9 cellular contexts compared by ENCODE assay signal in genomic region chr2:207332473-207333212, GRCh38.
DNase-seq lines count a peak whose midpoint lies in the region; ATAC-seq and TF ChIP-seq lines count a peak whose summit lies in the region.
"Had no signal": no experiment of that assay in that cellular context is flagged by ENCODE, and none has a peak within 500 bp of the region (broad histone marks: within the 10 kb centered on the region; RNA-seq: fewer than 3 reads in every experiment).

No MANE protein-coding gene starts in this region.

- H3K27me3 ChIP-seq in A673 (replicated peaks; ENCODE audit: insufficient read depth, low read depth, low read length, poor library complexity) = no peaks in the 10 kb centered on the region

- no peak for TF ChIP-seq CTCF in fibroblast of pulmonary artery (IDR thresholded peaks at IDR 0.05; ENCODE audit: low read length, missing control alignments)
- no peak for TF ChIP-seq CTCF in A673 (conservative IDR thresholded peaks at IDR 0.05; ENCODE audit: low read depth, low read length)

- H3K27ac ChIP-seq in A673 (ENCODE audit: low read depth, low read length, poor library complexity, severe bottlenecking) = no peak overlapping the region

- in situ Hi-C loops in KBM-7 (cut with MboI; ENCODE audit: low pct_unique_long_range_greater_than_20kb, low sequenced_read_pairs) = no loop called here

- ATAC-seq in GM18519 (IDR thresholded peaks at IDR 0.05; ENCODE audit: low FRiP score, unreplicated experiment) = peak; percentile 26
- peak; percentile 28 for ATAC-seq in GM21576 (IDR thresholded peaks at IDR 0.05; ENCODE audit: unreplicated experiment)
- ATAC-seq in HG03520 (IDR thresholded peaks at IDR 0.05; ENCODE audit: unreplicated experiment) = no peak
- ATAC-seq: naive thymus-derived CD8-positive, alpha-beta T cell had no signal

- H3K4me3 ChIP-seq in fibroblast of pulmonary artery (replicated peaks; ENCODE audit: low read depth, low read length) (no peak overlapping the region), A673 (ENCODE audit: low read depth, low read length, poor library complexity, severe bottlenecking) (no peak overlapping the region)

- CTCF ChIA-PET in A673 (lab: Charles Lee) = no interaction called here

- intact Hi-C loops in A673 (cut with micrococcal nuclease; ENCODE audit: unreplicated experiment) = no loop called here

- peaks cover 12% of the 10 kb centered on the region for H3K4me1 ChIP-seq in A673 (ENCODE audit: insufficient read depth, low read length, poor library complexity, severe bottlenecking)

- peak; percentile 6 for DNase-seq in KBM-7
- DNase-seq in fibroblast of pulmonary artery (ENCODE audit: low read depth) = peak; percentile 59
- no peak for DNase-seq in NCI-H345 (lab: John Stamatoyannopoulos, UW)
- no peak for DNase-seq in NCI-H187 (lab: John Stamatoyannopoulos, UW)
- DNase-seq in A673 (ENCODE audit: low spot score) = no peak
- DNase-seq: naive thymus-derived CD8-positive, alpha-beta T cell had no signal

- no peaks in the 10 kb centered on the region for H3K36me3 ChIP-seq in A673 (ENCODE audit: insufficient read depth, low read length, poor library complexity, severe bottlenecking)

- no peaks in the 10 kb centered on the region for H3K9me3 ChIP-seq in A673 (ENCODE audit: low read depth, low read length, poor library complexity, severe bottlenecking)

- POLR2A ChIA-PET in A673 (lab: Charles Lee; ENCODE audit: low non-redundant PET) = no interaction called here

- no TSS peak for BruUV-seq in A673 (replicated peaks; lab: Mats Ljungman, UMichigan)

Comparison
In these comparisons a context has a peak if more than half of its experiments do, and no peak if none do; other contexts are left out.
1. DNase-seq: peak in KBM-7 (single experiment) and fibroblast of pulmonary artery (single experiment); none in NCI-H345 (single experiment), NCI-H187 (0 of 2) and A673 (single experiment).